Comparison of ENCODE assay signal across 8 cellular contexts in the genomic region with DNA sequence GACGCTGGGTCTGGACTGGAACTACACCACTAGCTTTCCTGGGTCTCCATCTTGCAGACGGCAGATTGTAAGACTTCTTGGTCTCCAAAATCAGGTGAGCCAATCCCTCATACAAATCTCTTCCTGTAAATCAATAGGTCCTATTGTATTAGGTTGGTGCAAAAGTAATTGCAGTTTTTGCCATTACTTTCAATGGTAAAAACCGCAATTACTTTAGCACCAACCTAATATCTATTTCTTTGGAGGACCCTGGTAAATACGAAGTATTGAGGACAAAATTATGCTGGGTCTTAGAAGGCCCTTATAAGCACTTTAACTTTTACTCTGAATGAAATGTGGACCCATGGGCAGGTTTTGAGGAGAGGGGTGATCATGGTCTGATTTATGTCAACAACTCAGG.
"Had no signal": no experiment of that assay in that cellular context is flagged by ENCODE, and none has a peak within 500 bp of the region (broad histone marks: within the 10 kb centered on the region; RNA-seq: fewer than 3 reads in every experiment).

No MANE protein-coding gene starts in this region.

- H3K27ac Mint-ChIP-seq: IgD-negative memory B cell had no signal

- DNase-seq: IMR-90, Karpas-422, KBM-7, KG1 had no signal

- FAIRE-seq: HTR-8/SVneo had no signal

- H3K27me3 Mint-ChIP-seq: IgD-negative memory B cell had no signal

- H3K27ac ChIP-seq: HL-60, KMS-11 had no signal

- H3K4me1 Mint-ChIP-seq: IgD-negative memory B cell had no signal

- H3K4me2 ChIP-seq: KMS-11 had no signal

- H3K4me3 Mint-ChIP-seq: IgD-negative memory B cell had no signal

- H3K9ac ChIP-seq: KMS-11 had no signal

- H3K36me3 Mint-ChIP-seq: IgD-negative memory B cell had no signal
